9 cellular contexts compared by ENCODE assay signal in the genomic region with DNA sequence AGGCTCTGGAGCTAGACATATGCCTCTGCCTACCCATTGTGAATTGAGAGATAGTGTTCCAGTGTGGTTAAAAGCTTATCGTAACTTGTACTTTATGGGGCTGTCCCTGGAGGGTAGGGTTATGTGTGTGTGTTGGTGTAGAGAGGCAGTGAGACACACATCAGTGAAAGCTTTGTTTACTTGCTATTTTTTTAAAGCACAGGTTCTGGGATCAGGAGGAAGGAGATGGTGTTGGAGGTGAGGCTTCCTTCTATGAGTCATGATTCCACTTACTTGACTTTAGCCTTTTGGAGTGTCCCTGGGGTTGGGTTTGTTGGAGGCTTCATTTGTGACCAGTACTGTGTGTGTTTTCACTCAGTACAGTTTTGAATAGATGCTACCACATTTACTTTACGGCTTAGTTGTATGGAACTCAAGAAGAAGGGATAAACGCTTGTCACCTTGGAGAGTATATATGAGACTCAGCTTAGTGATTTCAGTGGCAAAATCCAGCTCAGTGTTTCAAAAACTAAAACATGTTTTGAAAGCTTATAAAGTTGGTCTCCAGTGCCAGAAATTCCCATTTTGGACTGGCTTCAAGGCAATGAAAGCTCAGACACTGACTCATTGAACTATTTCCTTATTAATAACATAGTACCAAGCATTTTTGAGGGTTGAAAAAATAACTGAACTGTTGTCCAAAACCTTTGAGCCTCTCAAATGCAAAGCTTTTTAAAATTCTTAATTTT.
DNase-seq lines count a peak whose midpoint lies in the region; TF ChIP-seq lines count a peak whose summit lies in the region.
"Had no signal": no experiment of that assay in that cellular context is flagged by ENCODE, and none has a peak within 500 bp of the region (broad histone marks: within the 10 kb centered on the region; RNA-seq: fewer than 3 reads in every experiment).

No MANE protein-coding gene starts in this region.

- TF ChIP-seq CTCF in epithelial cell of esophagus (IDR thresholded peaks at IDR 0.05; ENCODE audit: insufficient read depth, low read depth, low read length, missing control alignments), result no peak
- no peak for TF ChIP-seq CTCF in mesothelial cell of epicardium (IDR thresholded peaks at IDR 0.05; ENCODE audit: unreplicated experiment)
- TF ChIP-seq CTCF in type B pancreatic cell (conservative IDR thresholded peaks at IDR 0.05), result no peak
- no peak for TF ChIP-seq CTCF in GM13976 (IDR thresholded peaks at IDR 0.05; ENCODE audit: borderline replicate concordance, control extremely low read depth, extremely low read depth, insufficient read depth, missing control alignments)

- DNase-seq in NCI-H226 (peak; percentile 91), epithelial cell of esophagus (ENCODE audit: low read depth) (peak; percentile 82), mesothelial cell of epicardium (ENCODE audit: low spot score in 2 of 2, unreplicated experiment in 2 of 2) (no peak), type B pancreatic cell (ENCODE audit: extremely low spot score, unreplicated experiment) (no peak), DMS79 (lab: John Stamatoyannopoulos, UW) (no peak), SW 1271 (lab: John Stamatoyannopoulos, UW) (no peak), GM13976 (ENCODE audit: low spot score) (no peak), globus pallidus (ENCODE audit: low spot score) (no peak)

- H3K27ac Mint-ChIP-seq in mesothelial cell of epicardium (peak overlapping the region; percentile 91), type B pancreatic cell (peak overlapping the region; percentile 75)
- H3K27ac Mint-ChIP-seq: IgD-negative memory B cell had no signal

- H3K9me3 Mint-ChIP-seq in mesothelial cell of epicardium, result no peaks in the 10 kb centered on the region
- no peaks in the 10 kb centered on the region for H3K9me3 Mint-ChIP-seq in type B pancreatic cell

- in situ Hi-C loops in GM13976 (cut with MboI; ENCODE audit: low sequenced_read_pairs, unreplicated experiment), result no loop called here

- H3K4me3 Mint-ChIP-seq in mesothelial cell of epicardium (no peak overlapping the region), type B pancreatic cell (no peak overlapping the region)
- H3K4me3 Mint-ChIP-seq: IgD-negative memory B cell had no signal

- H3K27me3 Mint-ChIP-seq in mesothelial cell of epicardium (ENCODE audit: low read depth) (no peaks in the 10 kb centered on the region), type B pancreatic cell (no peaks in the 10 kb centered on the region)
- H3K27me3 Mint-ChIP-seq: IgD-negative memory B cell had no signal

- no peak overlapping the region for H3K4me3 ChIP-seq in epithelial cell of esophagus (ENCODE audit: low read length)

- H3K4me1 Mint-ChIP-seq in mesothelial cell of epicardium (peaks cover 72% of the 10 kb centered on the region), type B pancreatic cell (ENCODE audit: unreplicated experiment) (peaks cover 34% of the 10 kb centered on the region)
- H3K4me1 Mint-ChIP-seq: IgD-negative memory B cell had no signal

- peaks cover 3% of the 10 kb centered on the region for H3K36me3 Mint-ChIP-seq in mesothelial cell of epicardium
- H3K36me3 Mint-ChIP-seq in type B pancreatic cell, result peaks cover 9% of the 10 kb centered on the region
- H3K36me3 Mint-ChIP-seq: IgD-negative memory B cell had no signal

Comparison
In these comparisons a context has a peak if more than half of its experiments do, and no peak if none do; other contexts are left out.
1. DNase-seq: peak in NCI-H226 (single experiment) and epithelial cell of esophagus (single experiment); none in mesothelial cell of epicardium (0 of 2), type B pancreatic cell (single experiment), DMS79 (single experiment), SW 1271 (0 of 2), GM13976 (single experiment) and globus pallidus (single experiment).